ENCODE assay signal across 31 cellular contexts in genomic region chr4:38452009-38452408, GRCh38.
A peak's percentile ranks its signal among the peaks of the same experiment; 100 is the strongest.
DNase-seq lines count a peak whose midpoint lies in the region; ATAC-seq and TF ChIP-seq lines count a peak whose summit lies in the region.
"Had no signal": no experiment of that assay in that cellular context is flagged by ENCODE, and none has a peak within 500 bp of the region (broad histone marks: within the 10 kb centered on the region; RNA-seq: fewer than 3 reads in every experiment).

No MANE protein-coding gene starts in this region.

- H3K4me1 ChIP-seq in MM.1S (ENCODE audit: low read length) (peaks cover 45% of the 10 kb centered on the region), lower lobe of right lung (peaks cover 11% of the 10 kb centered on the region)
- H3K4me1 ChIP-seq: A549, esophagus muscularis mucosa, gastrocnemius medialis had no signal

- H3K36me3 Mint-ChIP-seq in activated T-cell treated with anti-CD3 and anti-CD28 coated beads, Interleukin-2, amount 50 U/mL, for 72 hours (ENCODE audit: insufficient read depth in 2 of 2), result peaks cover 7 to 8% of the 10 kb centered on the region in 2 donors
- peaks cover 9% of the 10 kb centered on the region for H3K36me3 Mint-ChIP-seq in stimulated activated effector memory CD8-positive, alpha-beta T cell treated with anti-CD3 and anti-CD28 coated beads, Interleukin-12 subunit alpha, Interleukin-12 subunit beta, amount 100 ng/mL, for 72 hours

- peaks cover 68% of the 10 kb centered on the region for H3K4me1 Mint-ChIP-seq in activated T-cell treated with anti-CD3 and anti-CD28 coated beads, Interleukin-2, amount 50 U/mL, for 72 hours (ENCODE audit: low read depth)
- H3K4me1 Mint-ChIP-seq in stimulated activated effector memory CD8-positive, alpha-beta T cell treated with anti-CD3 and anti-CD28 coated beads, Interleukin-12 subunit alpha, Interleukin-12 subunit beta, amount 100 ng/mL, for 72 hours, result peaks cover 53% of the 10 kb centered on the region
- H3K4me1 Mint-ChIP-seq: nephron progenitor cell had no signal

- H3K9me3 ChIP-seq in MM.1S (replicated peaks; ENCODE audit: insufficient read depth, low read length), result no peaks in the 10 kb centered on the region
- no peaks in the 10 kb centered on the region for H3K9me3 ChIP-seq in lower lobe of right lung
- H3K9me3 ChIP-seq: A549, esophagus muscularis mucosa, gastrocnemius medialis, thoracic aorta had no signal

- H3K9me2 ChIP-seq in MM.1S (replicated peaks; ENCODE audit: insufficient read depth, low read length), result no peaks in the 10 kb centered on the region

- H3K4me3 ChIP-seq in MM.1S (ENCODE audit: low read length) (no peak overlapping the region), lower lobe of right lung (no peak overlapping the region)
- H3K4me3 ChIP-seq: A549, esophagus muscularis mucosa, gastrocnemius medialis, hepatocyte, Peyer's patch, thoracic aorta had no signal

- H4K20me1 ChIP-seq in MM.1S (ENCODE audit: insufficient read depth, low read length), result no peaks in the 10 kb centered on the region

- H3K9ac ChIP-seq in MM.1S (ENCODE audit: low read length), result no peak overlapping the region

- no peak overlapping the region for H3K4me2 ChIP-seq in MM.1S (ENCODE audit: low read depth, low read length)
- H3K4me2 ChIP-seq: A549, hepatocyte had no signal

- TF ChIP-seq CTCF in MM.1S (IDR thresholded peaks at IDR 0.05; ENCODE audit: low read length) (no peak), lower lobe of right lung (IDR thresholded peaks at IDR 0.05) (no peak)

- H3K27ac ChIP-seq in MM.1S (ENCODE audit: low read length) (no peak overlapping the region), lower lobe of right lung (no peak overlapping the region)
- H3K27ac ChIP-seq: A549, brain microvascular endothelial cell, esophagus muscularis mucosa, gastrocnemius medialis, hepatocyte, Peyer's patch had no signal

- H3F3A ChIP-seq in MM.1S (ENCODE audit: insufficient read depth, low read length), result peaks cover 17% of the 10 kb centered on the region

- ATAC-seq in activated T-cell treated with anti-CD3 and anti-CD28 coated beads, Interleukin-2, amount 50 U/mL, for 72 hours (replicated peaks in 1 of 2), result peak; percentile 14 to 22
- peak; percentile 43 for ATAC-seq in HG02610 (IDR thresholded peaks at IDR 0.05; ENCODE audit: unreplicated experiment)
- peak; percentile 19 for ATAC-seq in stimulated activated effector memory CD8-positive, alpha-beta T cell treated with anti-CD3 and anti-CD28 coated beads, Interleukin-12 subunit alpha, Interleukin-12 subunit beta, amount 100 ng/mL, for 72 hours
- no peak for ATAC-seq in lower lobe of right lung
- ATAC-seq: A549, gastrocnemius medialis had no signal

- H3K27ac Mint-ChIP-seq in activated T-cell treated with anti-CD3 and anti-CD28 coated beads, Interleukin-2, amount 50 U/mL, for 72 hours, result no peak overlapping the region
- H3K27ac Mint-ChIP-seq in stimulated activated effector memory CD8-positive, alpha-beta T cell treated with anti-CD3 and anti-CD28 coated beads, Interleukin-12 subunit alpha, Interleukin-12 subunit beta, amount 100 ng/mL, for 72 hours, result no peak overlapping the region
- H3K27ac Mint-ChIP-seq: CD4-positive, CD25-positive, alpha-beta regulatory T cell; nephron progenitor cell had no signal

- H3K27me3 Mint-ChIP-seq in activated T-cell treated with anti-CD3 and anti-CD28 coated beads, Interleukin-2, amount 50 U/mL, for 72 hours (ENCODE audit: low read depth), result no peaks in the 10 kb centered on the region

- H3K79me2 ChIP-seq in MM.1S (ENCODE audit: low read length), result no peaks in the 10 kb centered on the region
- H3K79me2 ChIP-seq: hepatocyte had no signal

- H3K4me3 Mint-ChIP-seq in activated T-cell treated with anti-CD3 and anti-CD28 coated beads, Interleukin-2, amount 50 U/mL, for 72 hours, result peak overlapping the region in 1 of 2 donors; percentile 15
- no peak overlapping the region for H3K4me3 Mint-ChIP-seq in stimulated activated effector memory CD8-positive, alpha-beta T cell treated with anti-CD3 and anti-CD28 coated beads, Interleukin-12 subunit alpha, Interleukin-12 subunit beta, amount 100 ng/mL, for 72 hours
- H3K4me3 Mint-ChIP-seq: CD4-positive, CD25-positive, alpha-beta regulatory T cell; nephron progenitor cell had no signal

- H2AFZ ChIP-seq in MM.1S (ENCODE audit: low read length), result no peak overlapping the region
- H2AFZ ChIP-seq: hepatocyte had no signal

- H3K9me3 Mint-ChIP-seq in activated T-cell treated with anti-CD3 and anti-CD28 coated beads, Interleukin-2, amount 50 U/mL, for 72 hours, result peaks cover 0 to 6% of the 10 kb centered on the region in 2 donors
- peaks cover 7% of the 10 kb centered on the region for H3K9me3 Mint-ChIP-seq in stimulated activated effector memory CD8-positive, alpha-beta T cell treated with anti-CD3 and anti-CD28 coated beads, Interleukin-12 subunit alpha, Interleukin-12 subunit beta, amount 100 ng/mL, for 72 hours

- H3K36me3 ChIP-seq in MM.1S (replicated peaks; ENCODE audit: insufficient read depth, low read length) (no peaks in the 10 kb centered on the region), lower lobe of right lung (no peaks in the 10 kb centered on the region)
- H3K36me3 ChIP-seq: brain microvascular endothelial cell, esophagus muscularis mucosa, gastrocnemius medialis, Peyer's patch, thoracic aorta had no signal

- no peak for DNase-seq in activated T-cell treated with anti-CD3 and anti-CD28 coated beads, Interleukin-2, amount 50 U/mL, for 72 hours
- DNase-seq in activated T-cell treated with anti-CD3 and anti-CD28 coated beads, Interleukin-2, amount 50 U/mL, for 48 hours, result no peak
- peak; percentile 66 for DNase-seq in MM.1S
- no peak for DNase-seq in stimulated activated effector memory CD8-positive, alpha-beta T cell treated with anti-CD3 and anti-CD28 coated beads, Interleukin-12 subunit alpha, Interleukin-12 subunit beta, amount 100 ng/mL, for 72 hours (ENCODE audit: low spot score in 2 of 2)
- no peak for DNase-seq in iPS-NIHi7 (ENCODE audit: extremely low spot score)
- no peak for DNase-seq in foreskin melanocyte
- no peak for DNase-seq in lower lobe of right lung
- DNase-seq: activated CD4-positive, CD25-positive, alpha-beta regulatory T cell treated with anti-CD3 and anti-CD28 coated beads, Interleukin-2, amount 50 U/mL, for 72 hours; activated CD8-positive, alpha-beta memory T cell treated with anti-CD3 and anti-CD28 coated beads for 24 hours; activated gamma-delta T cell treated with Interleukin-2 at 50 U/mL for 16 hours; activated T-cell treated with anti-CD3 and anti-CD28 coated beads for 4 hours; AML-193; amygdala; brain microvascular endothelial cell; DND-41; gastrocnemius medialis; H7; NCI-H1048; NCI-H1694; NCI-H446; NCI-H748 treated with DMSO at 0.1 percent for 48 hours; nephron progenitor cell; Peyer's patch; SHP77; stimulated activated naive CD4-positive, alpha-beta T cell treated with Interleukin-2 at 50 U/mL for 16 hours had no signal

- intact Hi-C loops in lower lobe of right lung (cut with DNase I), result no loop called here

- H3K27me3 ChIP-seq in MM.1S (replicated peaks; ENCODE audit: insufficient read depth, low read length) (no peaks in the 10 kb centered on the region), lower lobe of right lung (ENCODE audit: low read depth) (no peaks in the 10 kb centered on the region)
- H3K27me3 ChIP-seq: brain microvascular endothelial cell, esophagus muscularis mucosa, gastrocnemius medialis, hepatocyte, Peyer's patch had no signal

Comparison
In these comparisons a context has a peak if more than half of its experiments do, and no peak if none do; other contexts are left out.
1. ATAC-seq: peak in activated T-cell treated with anti-CD3 and anti-CD28 coated beads, Interleukin-2, amount 50 U/mL, for 72 hours (2 of 2), HG02610 (single experiment) and stimulated activated effector memory CD8-positive, alpha-beta T cell treated with anti-CD3 and anti-CD28 coated beads, Interleukin-12 subunit alpha, Interleukin-12 subunit beta, amount 100 ng/mL, for 72 hours (single experiment); none in lower lobe of right lung (0 of 2).